ENCODE assay signal across 9 cellular contexts in the genomic region with DNA sequence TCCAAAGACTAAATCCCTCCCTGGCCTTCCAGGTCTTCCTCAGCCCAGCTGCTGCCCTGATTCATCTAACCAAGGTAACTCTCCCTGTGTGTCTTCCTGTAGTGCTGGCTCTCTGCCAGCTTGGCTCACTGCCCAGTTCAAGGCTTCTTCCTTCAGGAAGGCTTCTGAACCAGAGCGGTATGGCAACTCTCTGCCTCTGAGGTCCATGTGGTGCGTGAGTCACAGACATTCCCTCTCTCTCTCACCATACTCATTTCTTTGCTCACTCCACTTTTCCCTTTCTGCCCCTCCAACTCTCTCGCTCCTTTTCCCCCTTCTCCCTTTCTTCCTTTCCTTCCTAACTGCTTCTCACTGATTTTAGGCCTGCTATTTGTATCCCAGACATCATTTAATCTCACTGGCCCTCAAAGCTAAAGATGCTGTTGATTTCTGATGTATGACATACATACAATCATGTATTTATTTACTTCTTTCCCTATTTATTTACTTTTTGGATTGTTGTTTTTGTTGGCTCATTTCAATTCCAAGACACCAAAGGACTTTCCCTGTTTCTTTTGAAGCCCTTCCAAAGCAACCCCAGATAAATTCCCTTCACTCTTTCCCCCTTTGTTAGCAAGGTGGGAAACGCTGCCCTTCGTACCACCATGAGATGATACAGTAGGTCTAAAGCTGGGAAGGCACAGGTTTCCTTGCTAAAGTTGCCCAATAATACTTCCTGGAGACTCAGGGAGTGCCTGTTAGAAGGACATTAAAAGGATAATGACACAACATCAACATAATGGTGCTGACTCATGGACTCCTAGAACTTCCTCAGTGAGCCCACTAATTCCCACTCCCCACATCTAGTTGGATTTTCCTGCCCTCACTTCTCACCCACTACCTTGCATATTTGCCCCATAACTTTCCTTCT. TPM values are rescaled to one million over a fixed set of nuclear protein-coding genes. Genes with fewer than 3 reads are reported as not detected.
A peak's percentile ranks its signal among the peaks of the same experiment; 100 is the strongest.
DNase-seq lines count a peak whose midpoint lies in the region; ATAC-seq and TF ChIP-seq lines count a peak whose summit lies in the region.
"Had no signal": no experiment of that assay in that cellular context is flagged by ENCODE, and none has a peak within 500 bp of the region (broad histone marks: within the 10 kb centered on the region; RNA-seq: fewer than 3 reads in every experiment).

No MANE protein-coding gene starts in this region.

- TF ChIP-seq EP300 in esophagus muscularis mucosa (IDR thresholded peaks at IDR 0.05): no peak

- H3K79me2 ChIP-seq in ACC112 (ENCODE audit: control insufficient read depth, insufficient read depth, low read length, unreplicated experiment) (no peaks in the 10 kb centered on the region), GM23338 (replicated peaks; ENCODE audit: insufficient read depth) (no peaks in the 10 kb centered on the region)

- no peaks in the 10 kb centered on the region for H3K9me3 Mint-ChIP-seq in GM23338
- H3K9me3 Mint-ChIP-seq: activated naive CD4-positive, alpha-beta T cell treated with anti-CD3 and anti-CD28 coated beads, Interleukin-2, amount 50 U/mL, for 72 hours had no signal

- WGBS in esophagus muscularis mucosa: 51% methylated on average over 5 of the region's 5 CpGs

- H3K27ac Mint-ChIP-seq in GM23338: no peak overlapping the region
- H3K27ac Mint-ChIP-seq: activated naive CD4-positive, alpha-beta T cell treated with anti-CD3 and anti-CD28 coated beads, Interleukin-2, amount 50 U/mL, for 72 hours had no signal

- no peaks in the 10 kb centered on the region for H4K20me1 ChIP-seq in GM23338 (replicated peaks; ENCODE audit: insufficient read depth)

- H3K4me3 ChIP-seq in ACC112 (ENCODE audit: low read depth, low read length) (peak overlapping the region; percentile 19; the same call in 1 of the 2 replicates), GM23338 (no peak overlapping the region), brain microvascular endothelial cell (ENCODE audit: low read depth, low read length) (no peak overlapping the region), left lung (no peak overlapping the region), esophagus muscularis mucosa (no peak overlapping the region)

- no peaks in the 10 kb centered on the region for H3F3A ChIP-seq in GM23338 (replicated peaks; ENCODE audit: low read depth)

- no peak overlapping the region for H3K4me3 Mint-ChIP-seq in GM23338

- in situ Hi-C loops in brain microvascular endothelial cell (cut with HindIII; ENCODE audit: low pct_ligation_motif_present, low sequenced_read_pairs): no loop called here

- intact Hi-C loops in left lung (cut with DNase I) (no loop called here), esophagus muscularis mucosa (cut with DNase I) (no loop called here)

- no peak for TF ChIP-seq CTCF in GM23338 (conservative IDR thresholded peaks at IDR 0.05; ENCODE audit: low read depth in 2 of 2)
- no peak for TF ChIP-seq CTCF in brain microvascular endothelial cell (IDR thresholded peaks at IDR 0.05; ENCODE audit: low read depth, low read length, missing control alignments)
- TF ChIP-seq CTCF in left lung (IDR thresholded peaks at IDR 0.05): no peak
- TF ChIP-seq CTCF in esophagus muscularis mucosa (IDR thresholded peaks at IDR 0.05): no peak
- no peak for TF ChIP-seq CTCF in GM20000 (IDR thresholded peaks at IDR 0.05; ENCODE audit: extremely low read depth, missing control alignments)

- H3K9me3 ChIP-seq in left lung (no peaks in the 10 kb centered on the region), esophagus muscularis mucosa (no peaks in the 10 kb centered on the region)

- H3K4me1 ChIP-seq in ACC112 (ENCODE audit: control insufficient read depth, insufficient read depth, low read length, unreplicated experiment) (peaks cover 43% of the 10 kb centered on the region), GM23338 (ENCODE audit: insufficient read depth) (peaks cover 5% of the 10 kb centered on the region; the same call in 1 of the 2 replicates), left lung (peaks cover 2 to 37% of the 10 kb centered on the region in 2 donors), esophagus muscularis mucosa (peaks cover 3 to 12% (median 6%) of the 10 kb centered on the region in 4 donors)

- no peak for ATAC-seq in GM23338
- peak; percentile 60 for ATAC-seq in left lung

- H3K27me3 ChIP-seq in ACC112 (ENCODE audit: insufficient read depth, low read length) (no peaks in the 10 kb centered on the region), GM23338 (ENCODE audit: insufficient read depth) (no peaks in the 10 kb centered on the region), brain microvascular endothelial cell (replicated peaks) (no peaks in the 10 kb centered on the region), left lung (no peaks in the 10 kb centered on the region), esophagus muscularis mucosa (peaks cover 0 to under 1% (median 0%) of the 10 kb centered on the region in 4 donors)

- no peak for TF ChIP-seq POLR2A in esophagus muscularis mucosa (IDR thresholded peaks at IDR 0.05; ENCODE audit: low read depth)

- no peaks in the 10 kb centered on the region for H3K27me3 Mint-ChIP-seq in GM23338 (ENCODE audit: insufficient read depth, low read depth, poor library complexity)

- H3K36me3 Mint-ChIP-seq in GM23338 (ENCODE audit: low read depth): no peaks in the 10 kb centered on the region
- H3K36me3 Mint-ChIP-seq: activated naive CD4-positive, alpha-beta T cell treated with anti-CD3 and anti-CD28 coated beads, Interleukin-2, amount 50 U/mL, for 72 hours had no signal

- peak overlapping the region; percentile 94 for H3K27ac ChIP-seq in ACC112 (ENCODE audit: low read depth, low read length)
- H3K27ac ChIP-seq in GM23338 (ENCODE audit: low read depth): no peak overlapping the region
- H3K27ac ChIP-seq in brain microvascular endothelial cell: peak overlapping the region; percentile 50
- H3K27ac ChIP-seq in left lung: peak overlapping the region in 1 of 2 donors; percentile 41
- no peak overlapping the region for H3K27ac ChIP-seq in esophagus muscularis mucosa (replicated peaks in 1 of 4)

- H3K4me2 ChIP-seq in GM23338: no peak overlapping the region

- DNase-seq in GM23338 (ENCODE audit: low spot score): no peak
- peak; percentile 72 for DNase-seq in NCI-H460 (ENCODE audit: extremely low read depth, low read depth)
- DNase-seq in brain microvascular endothelial cell: peak; percentile 95
- peak; percentile 81 to 88 for DNase-seq in left lung
- DNase-seq in esophagus muscularis mucosa (ENCODE audit: extremely low spot score): no peak
- DNase-seq in GM20000 (ENCODE audit: low spot score): no peak
- DNase-seq in Ammon's horn (ENCODE audit: low spot score): no peak

- H2AFZ ChIP-seq in ACC112 (ENCODE audit: low read length, unreplicated experiment) (no peak overlapping the region), GM23338 (peak overlapping the region; percentile 74; the same call in 1 of the 2 replicates)

- H3K36me3 ChIP-seq in ACC112 (ENCODE audit: insufficient read depth, low read length) (no peaks in the 10 kb centered on the region), GM23338 (ENCODE audit: insufficient read depth) (no peaks in the 10 kb centered on the region), brain microvascular endothelial cell (replicated peaks) (no peaks in the 10 kb centered on the region), left lung (no peaks in the 10 kb centered on the region), esophagus muscularis mucosa (no peaks in the 10 kb centered on the region)

- H3K9me2 ChIP-seq in GM23338 (ENCODE audit: insufficient read depth): no peaks in the 10 kb centered on the region

- H3K4me1 Mint-ChIP-seq in GM23338: no peaks in the 10 kb centered on the region

TF ChIP-seq in GM23338, 12 proteins besides CTCF, POLR2A, EP300 and RAD21 (continues in another document):
- TF ChIP-seq NANOG (IDR thresholded peaks at IDR 0.05; ENCODE audit: borderline replicate concordance) (no peak), CREB1 (CRISPR knock-in tag; IDR thresholded peaks at IDR 0.05; ENCODE audit: low read depth) (no peak), ZNF331 (CRISPR knock-in tag; IDR thresholded peaks at IDR 0.05; ENCODE audit: low read depth) (no peak)
- TF ChIP-seq, protein P1, sequence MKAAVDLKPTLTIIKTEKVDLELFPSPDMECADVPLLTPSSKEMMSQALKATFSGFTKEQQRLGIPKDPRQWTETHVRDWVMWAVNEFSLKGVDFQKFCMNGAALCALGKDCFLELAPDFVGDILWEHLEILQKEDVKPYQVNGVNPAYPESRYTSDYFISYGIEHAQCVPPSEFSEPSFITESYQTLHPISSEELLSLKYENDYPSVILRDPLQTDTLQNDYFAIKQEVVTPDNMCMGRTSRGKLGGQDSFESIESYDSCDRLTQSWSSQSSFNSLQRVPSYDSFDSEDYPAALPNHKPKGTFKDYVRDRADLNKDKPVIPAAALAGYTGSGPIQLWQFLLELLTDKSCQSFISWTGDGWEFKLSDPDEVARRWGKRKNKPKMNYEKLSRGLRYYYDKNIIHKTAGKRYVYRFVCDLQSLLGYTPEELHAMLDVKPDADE (IDR thresholded peaks at IDR 0.05): no peak

RNA-seq across cellular contexts. Expression of a gene that starts 17.8 kb away (rescaled TPM):
- total RNA-seq in GM23338 (2014; rRNA removed; shearing (Covaris generic)): not detected in 2 replicates
- 0.19 and 0.36 TPM in 2 replicates for polyA plus RNA-seq in GM23338 (2016; fragmentation: Nextera tagmentation; extraction: Ambion mirVana)
- 0.35 TPM in 1 of 2 replicates, not detected in the other for total RNA-seq in NCI-H460 (2014; rRNA removed; shearing (Covaris generic))
- not detected in 2 replicates for polyA plus RNA-seq in NCI-H460 (2014; cell fraction: nucleus; rRNA removed)
- total RNA-seq in left lung: 1 to 10 TPM; 1.1 to 4.7 TPM
- under 1 TPM in 2 of 4 donors, not detected in 2; 0.17 to 0.32 TPM for total RNA-seq in esophagus muscularis mucosa

RNA-seq across cellular contexts. Expression of a gene that starts 19.7 kb away (rescaled TPM):
- not detected in 2 replicates for total RNA-seq in GM23338 (2014; rRNA removed; shearing (Covaris generic))
- not detected in 2 replicates for polyA plus RNA-seq in GM23338 (2016; fragmentation: Nextera tagmentation; extraction: Ambion mirVana)
- total RNA-seq in NCI-H460 (2014; rRNA removed; shearing (Covaris generic)): 0.05 TPM in 1 of 2 replicates, not detected in the other
- 1.3 TPM in 1 of 2 replicates, not detected in the other for polyA plus RNA-seq in NCI-H460 (2014; cell fraction: nucleus; rRNA removed)
- total RNA-seq in left lung: not detected
- not detected for total RNA-seq in esophagus muscularis mucosa

RNA-seq across cellular contexts. Expression of a gene that starts 43.1 kb away (rescaled TPM):
- 55.4 and 60.1 TPM in 2 replicates for total RNA-seq in GM23338 (2014; rRNA removed; shearing (Covaris generic))
- polyA plus RNA-seq in GM23338 (2016; fragmentation: Nextera tagmentation; extraction: Ambion mirVana): 53.7 and 58.2 TPM in 2 replicates
- total RNA-seq in NCI-H460 (2014; rRNA removed; shearing (Covaris generic)): 137 and 138 TPM in 2 replicates
- polyA plus RNA-seq in NCI-H460 (2014; cell fraction: nucleus; rRNA removed): 114 TPM in 2 replicates
- total RNA-seq in left lung: 100 to 1,000 TPM; 565 to 617 TPM
- 100 to 1,000 TPM; 125 to 276 (median 228) TPM for total RNA-seq in esophagus muscularis mucosa

RNA-seq across cellular contexts. Expression of a gene that starts 55.5 kb away (rescaled TPM):
- total RNA-seq in GM23338 (2014; rRNA removed; shearing (Covaris generic)): not detected in 2 replicates
- polyA plus RNA-seq in GM23338 (2016; fragmentation: Nextera tagmentation; extraction: Ambion mirVana): not detected in 2 replicates
- total RNA-seq in NCI-H460 (2014; rRNA removed; shearing (Covaris generic)): not detected in 2 replicates
- not detected in 2 replicates for polyA plus RNA-seq in NCI-H460 (2014; cell fraction: nucleus; rRNA removed)
- 10 to 100 TPM; 15.2 to 41.3 TPM for total RNA-seq in left lung
- 1 to 10 TPM; 1.9 to 8.4 (median 3.5) TPM for total RNA-seq in esophagus muscularis mucosa

Comparison
In these comparisons a context has a peak if more than half of its experiments do, and no peak if none do; other contexts are left out.
1. H3K27ac ChIP-seq: peak in ACC112 (single experiment) and brain microvascular endothelial cell (single experiment); none in GM23338 (single experiment) and esophagus muscularis mucosa (0 of 4).
2. DNase-seq: peak in NCI-H460 (single experiment), brain microvascular endothelial cell (single experiment) and left lung (2 of 2); none in GM23338 (single experiment), esophagus muscularis mucosa (single experiment), GM20000 (single experiment) and Ammon's horn (single experiment).